Comparison of ENCODE assay signal across 24 cellular contexts in the genomic region with DNA sequence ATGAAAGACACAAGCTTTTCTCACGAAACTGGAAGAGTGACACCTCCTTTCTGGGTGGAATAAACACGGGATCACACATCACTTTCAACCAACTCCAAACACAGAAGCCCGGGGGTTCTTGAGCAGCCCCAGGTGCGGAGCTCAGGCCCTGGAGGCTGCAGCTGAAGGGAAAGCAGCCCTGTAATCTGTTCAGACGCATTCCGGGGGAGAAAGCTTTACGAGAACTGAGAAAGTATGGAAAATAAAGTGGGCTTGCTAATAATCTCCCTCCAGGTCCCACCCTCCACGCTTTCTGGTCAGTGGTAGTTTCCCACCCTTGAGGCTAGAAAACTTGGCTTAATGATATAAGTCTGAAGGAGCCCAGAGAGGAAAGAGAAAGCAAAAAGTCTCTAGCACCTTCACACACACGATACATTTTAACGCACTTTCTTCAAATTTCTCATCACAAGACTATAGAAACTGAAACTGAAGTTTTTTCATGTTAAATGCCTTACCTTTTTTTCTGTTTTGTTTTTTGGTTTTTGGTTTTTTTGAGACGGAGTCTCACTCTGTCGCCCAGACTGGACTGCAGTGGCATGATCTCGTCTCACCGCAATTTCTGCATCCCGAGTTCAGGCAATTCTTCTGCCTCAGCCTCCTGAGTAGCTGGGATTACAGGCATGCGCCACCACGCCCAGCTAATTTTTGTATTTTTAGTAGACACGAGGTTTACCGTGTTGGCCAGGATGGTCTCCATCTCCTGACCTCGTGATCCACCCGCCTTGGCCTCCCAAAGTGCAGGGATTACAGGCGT.
A peak's percentile ranks its signal among the peaks of the same experiment; 100 is the strongest.
DNase-seq lines count a peak whose midpoint lies in the region; ATAC-seq and TF ChIP-seq lines count a peak whose summit lies in the region.
"Had no signal": no experiment of that assay in that cellular context is flagged by ENCODE, and none has a peak within 500 bp of the region (broad histone marks: within the 10 kb centered on the region; RNA-seq: fewer than 3 reads in every experiment).

No MANE protein-coding gene starts in this region.

- no peaks in the 10 kb centered on the region for H3K27me3 Mint-ChIP-seq in activated CD4-positive, alpha-beta T cell treated with anti-CD3 and anti-CD28 coated beads, Interleukin-2, amount 10 ng/mL, durations not matched to agents 7 days and 5 days
- peaks cover 1% of the 10 kb centered on the region for H3K27me3 Mint-ChIP-seq in activated CD4-positive, alpha-beta memory T cell treated with anti-CD3 and anti-CD28 coated beads for 36 hours
- H3K27me3 Mint-ChIP-seq in nephron progenitor cell (ENCODE audit: low read depth, poor library complexity), result no peaks in the 10 kb centered on the region

- H3K27ac Mint-ChIP-seq in activated CD4-positive, alpha-beta T cell treated with anti-CD3 and anti-CD28 coated beads, Interleukin-2, amount 10 ng/mL, durations not matched to agents 7 days and 5 days, result peak overlapping the region; percentile 80
- no peak overlapping the region for H3K27ac Mint-ChIP-seq in activated CD4-positive, alpha-beta memory T cell treated with anti-CD3 and anti-CD28 coated beads for 36 hours
- H3K27ac Mint-ChIP-seq in nephron progenitor cell, result peak overlapping the region; percentile 27

- peaks cover 15% of the 10 kb centered on the region for H3K4me1 Mint-ChIP-seq in activated CD4-positive, alpha-beta T cell treated with anti-CD3 and anti-CD28 coated beads, Interleukin-2, amount 10 ng/mL, durations not matched to agents 7 days and 5 days
- H3K4me1 Mint-ChIP-seq in activated CD4-positive, alpha-beta memory T cell treated with anti-CD3 and anti-CD28 coated beads for 36 hours (ENCODE audit: low read depth), result peaks cover 6% of the 10 kb centered on the region
- peaks cover 8% of the 10 kb centered on the region for H3K4me1 Mint-ChIP-seq in nephron progenitor cell

- CTCF ChIA-PET in activated CD4-positive, alpha-beta T cell treated with anti-CD3 and anti-CD28 coated beads, Interleukin-2, amount 10 ng/mL, durations not matched to agents 7 days and 5 days (lab: Charles Lee), result no interaction called here
- CTCF ChIA-PET in HEK293 (lab: Yijun Ruan, JAX), result interaction anchor here (0.6 kb wide), 1 partner anchor 73 kb away, joined by 4 read pairs; no protein-coding TSS in a partner anchor
- CTCF ChIA-PET in activated CD4-positive, alpha-beta memory T cell treated with anti-CD3 and anti-CD28 coated beads for 36 hours (lab: Charles Lee), result no interaction called here

- intact Hi-C loops in activated CD4-positive, alpha-beta memory T cell treated with anti-CD3 and anti-CD28 coated beads for 36 hours (cut with micrococcal nuclease), result no loop called here

- DNase-seq in activated CD4-positive, alpha-beta T cell treated with anti-CD3 and anti-CD28 coated beads, Interleukin-2, amount 10 ng/mL, durations not matched to agents 7 days and 5 days, result no peak
- DNase-seq in activated CD4-positive, alpha-beta T cell treated with anti-CD3 and anti-CD28 coated beads, Interleukin-2, amount 50 U/mL, for 4 hours, result no peak
- DNase-seq in activated CD4-positive, alpha-beta memory T cell treated with anti-CD3 and anti-CD28 coated beads for 36 hours, result no peak
- DNase-seq in nephron progenitor cell (no peak), GM03348 (ENCODE audit: low spot score) (no peak), HuH-7.5 (ENCODE audit: low spot score) (no peak)
- DNase-seq: activated CD4-positive, alpha-beta T cell treated with anti-CD3 and anti-CD28 coated beads for 4 hours; adrenal gland; C1 segment of cervical spinal cord; DMS79; HCEC 1CT; KG1; NCI-H1105; NCI-H2081 treated with DMSO at 0.1 percent for 48 hours; NCI-H524 treated with DMSO at 0.1 percent for 48 hours; stimulated activated naive CD4-positive, alpha-beta T cell; T1000; thyroid gland had no signal

- peaks cover 1% of the 10 kb centered on the region for H3K36me3 Mint-ChIP-seq in activated CD4-positive, alpha-beta T cell treated with anti-CD3 and anti-CD28 coated beads, Interleukin-2, amount 10 ng/mL, durations not matched to agents 7 days and 5 days (ENCODE audit: low read depth)
- H3K36me3 Mint-ChIP-seq in activated CD4-positive, alpha-beta memory T cell treated with anti-CD3 and anti-CD28 coated beads for 36 hours, result no peaks in the 10 kb centered on the region
- peaks cover 27% of the 10 kb centered on the region for H3K36me3 Mint-ChIP-seq in nephron progenitor cell (ENCODE audit: low read depth)

- POLR2A ChIA-PET in activated CD4-positive, alpha-beta T cell treated with anti-CD3 and anti-CD28 coated beads, Interleukin-2, amount 10 ng/mL, durations not matched to agents 7 days and 5 days (lab: Charles Lee), result no interaction called here
- POLR2A ChIA-PET in HEK293 (lab: Yijun Ruan, JAX), result no interaction called here
- POLR2A ChIA-PET in activated CD4-positive, alpha-beta memory T cell treated with anti-CD3 and anti-CD28 coated beads for 36 hours (lab: Charles Lee), result no interaction called here

- no peaks in the 10 kb centered on the region for H3K9me3 Mint-ChIP-seq in activated CD4-positive, alpha-beta T cell treated with anti-CD3 and anti-CD28 coated beads, Interleukin-2, amount 10 ng/mL, durations not matched to agents 7 days and 5 days
- H3K9me3 Mint-ChIP-seq in activated CD4-positive, alpha-beta memory T cell treated with anti-CD3 and anti-CD28 coated beads for 36 hours, result no peaks in the 10 kb centered on the region
- H3K9me3 Mint-ChIP-seq in nephron progenitor cell, result no peaks in the 10 kb centered on the region

- TF ChIP-seq CTCF in HEK293 (tag by site-specific recombination; IDR thresholded peaks at IDR 0.05), result no peak
- TF ChIP-seq CTCF in nephron progenitor cell (IDR thresholded peaks at IDR 0.05), result no peak

- H3K4me3 Mint-ChIP-seq in activated CD4-positive, alpha-beta T cell treated with anti-CD3 and anti-CD28 coated beads, Interleukin-2, amount 10 ng/mL, durations not matched to agents 7 days and 5 days, result peak overlapping the region; percentile 32
- H3K4me3 Mint-ChIP-seq in activated CD4-positive, alpha-beta memory T cell treated with anti-CD3 and anti-CD28 coated beads for 36 hours, result peak overlapping the region; percentile 45
- H3K4me3 Mint-ChIP-seq in nephron progenitor cell, result no peak overlapping the region

- H3K36me3 ChIP-seq in HEK293 (ENCODE audit: control insufficient read depth in 2 of 2, insufficient read depth in 1 of 2, low read length in 2 of 2), result peaks cover 0 to 3% of the 10 kb centered on the region in 2 experiments; a peak in 1 of 3 replicates
- H3K36me3 ChIP-seq: adrenal gland, cardiac muscle cell, neutrophil, thyroid gland had no signal

- peaks cover 13% of the 10 kb centered on the region; the same call in 1 of the 2 replicates for H3K4me1 ChIP-seq in HEK293 (ENCODE audit: control insufficient read depth, insufficient read depth, low read length)
- H3K4me1 ChIP-seq: A549, adrenal gland, thyroid gland had no signal

- ATAC-seq in GM21723 (IDR thresholded peaks at IDR 0.05; ENCODE audit: unreplicated experiment), result no peak
- ATAC-seq: A549, left lobe of liver had no signal

- no peaks in the 10 kb centered on the region for H3K9me3 ChIP-seq in HEK293 (ENCODE audit: control insufficient read depth, insufficient read depth, low read depth, low read length)
- H3K9me3 ChIP-seq: A549, adrenal gland, neutrophil, thyroid gland had no signal

- no peak overlapping the region for H3K4me3 ChIP-seq in HEK293 (ENCODE audit: low read depth, low read length)
- H3K4me3 ChIP-seq: A549, adrenal gland, cardiac muscle cell, thyroid gland had no signal

- H3K27ac ChIP-seq in HEK293 (ENCODE audit: extremely low read depth, low read depth, low read length), result no peak overlapping the region
- H3K27ac ChIP-seq: A549, adrenal gland, cardiac muscle cell, neutrophil, thyroid gland had no signal

TF ChIP-seq in HEK293, 187 proteins besides CTCF, POLR2A, EP300 and RAD21 (continues in another document):
- TF ChIP-seq, protein P1, sequence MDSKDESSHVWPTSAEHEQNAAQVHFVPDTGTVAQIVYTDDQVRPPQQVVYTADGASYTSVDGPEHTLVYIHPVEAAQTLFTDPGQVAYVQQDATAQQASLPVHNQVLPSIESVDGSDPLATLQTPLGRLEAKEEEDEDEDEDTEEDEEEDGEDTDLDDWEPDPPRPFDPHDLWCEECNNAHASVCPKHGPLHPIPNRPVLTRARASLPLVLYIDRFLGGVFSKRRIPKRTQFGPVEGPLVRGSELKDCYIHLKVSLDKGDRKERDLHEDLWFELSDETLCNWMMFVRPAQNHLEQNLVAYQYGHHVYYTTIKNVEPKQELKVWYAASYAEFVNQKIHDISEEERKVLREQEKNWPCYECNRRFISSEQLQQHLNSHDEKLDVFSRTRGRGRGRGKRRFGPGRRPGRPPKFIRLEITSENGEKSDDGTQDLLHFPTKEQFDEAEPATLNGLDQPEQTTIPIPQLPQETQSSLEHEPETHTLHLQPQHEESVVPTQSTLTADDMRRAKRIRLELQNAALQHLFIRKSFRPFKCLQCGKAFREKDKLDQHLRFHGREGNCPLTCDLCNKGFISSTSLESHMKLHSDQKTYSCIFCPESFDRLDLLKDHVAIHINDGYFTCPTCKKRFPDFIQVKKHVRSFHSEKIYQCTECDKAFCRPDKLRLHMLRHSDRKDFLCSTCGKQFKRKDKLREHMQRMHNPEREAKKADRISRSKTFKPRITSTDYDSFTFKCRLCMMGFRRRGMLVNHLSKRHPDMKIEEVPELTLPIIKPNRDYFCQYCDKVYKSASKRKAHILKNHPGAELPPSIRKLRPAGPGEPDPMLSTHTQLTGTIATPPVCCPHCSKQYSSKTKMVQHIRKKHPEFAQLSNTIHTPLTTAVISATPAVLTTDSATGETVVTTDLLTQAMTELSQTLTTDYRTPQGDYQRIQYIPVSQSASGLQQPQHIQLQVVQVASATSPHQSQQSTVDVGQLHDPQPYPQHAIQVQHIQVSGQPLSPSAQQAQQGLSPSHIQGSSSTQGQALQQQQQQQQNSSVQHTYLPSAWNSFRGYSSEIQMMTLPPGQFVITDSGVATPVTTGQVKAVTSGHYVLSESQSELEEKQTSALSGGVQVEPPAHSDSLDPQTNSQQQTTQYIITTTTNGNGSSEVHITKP (tag by site-specific recombination; IDR thresholded peaks at IDR 0.05), result peak; percentile 67; the same call in 1 of the 2 replicates
- TF ChIP-seq ZNF423 (tag by site-specific recombination; IDR thresholded peaks at IDR 0.05), result no peak
- TF ChIP-seq ZNF223 (tag by site-specific recombination; IDR thresholded peaks at IDR 0.05), result no peak
- no peak for TF ChIP-seq ZBTB17 (tag by site-specific recombination; IDR thresholded peaks at IDR 0.05)
- TF ChIP-seq, protein P2, sequence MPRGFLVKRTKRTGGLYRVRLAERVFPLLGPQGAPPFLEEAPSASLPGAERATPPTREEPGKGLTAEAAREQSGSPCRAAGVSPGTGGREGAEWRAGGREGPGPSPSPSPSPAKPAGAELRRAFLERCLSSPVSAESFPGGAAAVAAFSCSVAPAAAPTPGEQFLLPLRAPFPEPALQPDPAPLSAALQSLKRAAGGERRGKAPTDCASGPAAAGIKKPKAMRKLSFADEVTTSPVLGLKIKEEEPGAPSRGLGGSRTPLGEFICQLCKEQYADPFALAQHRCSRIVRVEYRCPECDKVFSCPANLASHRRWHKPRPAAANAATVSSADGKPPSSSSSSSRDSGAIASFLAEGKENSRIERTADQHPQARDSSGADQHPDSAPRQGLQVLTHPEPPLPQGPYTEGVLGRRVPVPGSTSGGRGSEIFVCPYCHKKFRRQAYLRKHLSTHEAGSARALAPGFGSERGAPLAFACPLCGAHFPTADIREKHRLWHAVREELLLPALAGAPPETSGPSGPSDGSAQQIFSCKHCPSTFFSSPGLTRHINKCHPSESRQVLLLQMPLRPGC (tag by site-specific recombination; IDR thresholded peaks at IDR 0.05), result no peak
